In the genomic region with DNA sequence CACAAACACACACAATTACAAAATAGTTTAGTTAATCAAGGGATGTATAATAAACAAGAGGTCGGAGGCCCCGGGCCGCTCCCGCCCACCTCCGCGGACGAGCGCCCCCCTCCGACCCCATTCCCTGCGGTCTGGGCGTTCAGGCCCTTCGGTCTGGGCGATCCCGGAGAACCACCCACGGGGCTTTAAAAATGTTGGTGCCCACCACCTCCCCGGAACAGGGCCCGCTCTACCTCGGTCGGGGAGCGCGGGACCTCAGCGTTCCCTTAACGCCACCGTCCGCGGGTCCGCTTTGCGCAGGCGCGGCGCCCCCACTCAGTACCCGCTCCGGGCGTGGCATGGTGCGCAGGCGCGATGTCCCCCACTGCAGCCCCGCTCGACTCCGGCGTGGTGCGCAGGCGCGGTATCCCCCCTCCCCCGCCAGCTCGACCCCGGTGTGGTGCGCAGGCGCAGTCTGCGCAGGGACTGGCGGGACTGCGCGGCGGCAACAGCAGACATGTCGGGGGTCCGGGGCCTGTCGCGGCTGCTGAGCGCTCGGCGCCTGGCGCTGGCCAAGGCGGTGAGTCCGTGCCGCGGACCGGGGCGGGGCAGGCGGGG, we compare ENCODE assay signal across 8 cellular contexts. TPM values are rescaled to one million over a fixed set of nuclear protein-coding genes. Genes with fewer than 3 reads are reported as not detected.
A peak's percentile ranks its signal among the peaks of the same experiment; 100 is the strongest.
DNase-seq lines count a peak whose midpoint lies in the region; ATAC-seq and TF ChIP-seq lines count a peak whose summit lies in the region.

TSS of gene CCDC127 (minus strand) at position 294 of the 597 bp plus-strand sequence. CDS start 1,304 bp downstream, outside the sequence.
TSS of gene SDHA (plus strand) at position 461 of the 597 bp plus-strand sequence. CDS start at position 497, 36 bp downstream.

- peaks cover 80% of the 10 kb centered on the region for H3K79me2 ChIP-seq in SK-N-SH (ENCODE audit: insufficient read depth)
- H3K79me2 ChIP-seq in osteoblast (ENCODE audit: insufficient read depth, low read length) = peaks cover 74% of the 10 kb centered on the region

- WGBS in SK-N-SH (ENCODE audit: low lambda C conversion rate) = 1% methylated on average over 14 of the region's 69 CpGs
- 0 to 2% methylated on average over 15 to 61 of the region's 69 CpGs for WGBS in testis, 2 donors

- H3K9ac ChIP-seq in SK-N-SH = peak within 1 kb of the TSS; percentile 88

- H3F3A ChIP-seq in SK-N-SH (replicated peaks; ENCODE audit: insufficient read depth) = peaks cover 5% of the 10 kb centered on the region

- H3K4me2 ChIP-seq in SK-N-SH (peak within 1 kb of the TSS; percentile 84), osteoblast (ENCODE audit: insufficient read depth, low read length) (peak within 1 kb of the TSS; percentile 99)

- H3K27ac ChIP-seq in SK-N-SH (ENCODE audit: low read depth in 2 of 2, low read length in 1 of 2) (peak within 1 kb of the TSS; percentile 50 to 83; a peak in 3 of 4 replicates), osteoblast (ENCODE audit: low read depth, low read length) (peak within 1 kb of the TSS; percentile 82), testis (peak within 1 kb of the TSS; percentile 74 to 89)

- H3K4me3 ChIP-seq in GM12865 (ENCODE audit: low read depth, low read length) (peak within 1 kb of the TSS; percentile 98), SK-N-SH (ENCODE audit: low read depth in 2 of 2, low read length in 1 of 2) (peak within 1 kb of the TSS; percentile 60 to 91), osteoblast (ENCODE audit: insufficient read depth, low read length) (peak within 1 kb of the TSS; percentile 95), testis (peak within 1 kb of the TSS; percentile 92 to 97)

- TF ChIP-seq POLR2A in testis (IDR thresholded peaks at IDR 0.05) = peak; percentile 62

- no peaks in the 10 kb centered on the region for H3K9me3 Mint-ChIP-seq in activated naive CD4-positive, alpha-beta T cell treated with anti-CD3 and anti-CD28 coated beads, Interleukin-2, amount 50 U/mL, for 72 hours

- no peak for TF ChIP-seq RAD21 in SK-N-SH (IDR thresholded peaks at IDR 0.05; ENCODE audit: low read length)

- H3K9me3 ChIP-seq in SK-N-SH (no peaks in the 10 kb centered on the region), osteoblast (ENCODE audit: low read depth, low read length) (no peaks in the 10 kb centered on the region), testis (no peaks in the 10 kb centered on the region)

- H4K20me1 ChIP-seq in SK-N-SH (ENCODE audit: insufficient read depth) (peaks cover 51% of the 10 kb centered on the region), osteoblast (ENCODE audit: insufficient read depth, low read length) (peaks cover 31% of the 10 kb centered on the region)

- peak; percentile 71 for ATAC-seq in HG02623 (IDR thresholded peaks at IDR 0.05; ENCODE audit: unreplicated experiment)
- peak; percentile 79 to 87 for ATAC-seq in activated naive CD4-positive, alpha-beta T cell treated with anti-CD3 and anti-CD28 coated beads, Interleukin-2, amount 50 U/mL, for 72 hours

- intact Hi-C loops in head of caudate nucleus (cut with DNase I) (no loop called here), testis (cut with DNase I; ENCODE audit: low total_unique reads) (no loop called here)

- TF ChIP-seq CTCF in GM12865 (IDR thresholded peaks at IDR 0.05; ENCODE audit: insufficient read depth, low read depth, low read length, missing control alignments) (peak; percentile 30), SK-N-SH (IDR thresholded peaks at IDR 0.05) (peak; percentile 72), osteoblast (IDR thresholded peaks at IDR 0.05; ENCODE audit: extremely low read depth, low read depth, low read length) (peak; percentile 34), testis (IDR thresholded peaks at IDR 0.05) (peak; percentile 33 to 62 (median 39))

- peaks cover 8 to 9% of the 10 kb centered on the region in 2 experiments for H3K36me3 ChIP-seq in SK-N-SH (replicated peaks in 1 of 2; ENCODE audit: control insufficient read depth in 1 of 2, insufficient read depth in 2 of 2, low read length in 1 of 2)
- peaks cover 8% of the 10 kb centered on the region for H3K36me3 ChIP-seq in osteoblast (ENCODE audit: insufficient read depth, low read length)
- H3K36me3 ChIP-seq in testis (ENCODE audit: low read depth, missing control alignments) = no peaks in the 10 kb centered on the region

- H3K27ac Mint-ChIP-seq in activated naive CD4-positive, alpha-beta T cell treated with anti-CD3 and anti-CD28 coated beads, Interleukin-2, amount 50 U/mL, for 72 hours = peak within 1 kb of the TSS; percentile 91 to 97

- no peaks in the 10 kb centered on the region for H3K9me2 ChIP-seq in SK-N-SH

- H3K4me1 ChIP-seq in SK-N-SH (ENCODE audit: control insufficient read depth in 1 of 2, insufficient read depth in 2 of 2, low read depth in 1 of 2, low read length in 1 of 2) (peaks cover 6 to 16% of the 10 kb centered on the region in 2 experiments), osteoblast (ENCODE audit: insufficient read depth, low read length) (peaks cover 24% of the 10 kb centered on the region), testis (peaks cover 4% of the 10 kb centered on the region)

- peak; percentile 97 for DNase-seq in GM12865 (ENCODE audit: low read depth)
- peak; percentile 92 for DNase-seq in NCI-H1092 treated with DMSO at 0.1 percent for 48 hours (lab: John Stamatoyannopoulos, UW)
- DNase-seq in SK-N-SH = peak; percentile 100
- peak; percentile 96 to 99 for DNase-seq in activated naive CD4-positive, alpha-beta T cell treated with anti-CD3 and anti-CD28 coated beads, Interleukin-2, amount 50 U/mL, for 72 hours (ENCODE audit: low spot score in 2 of 2)
- DNase-seq in head of caudate nucleus = peak; percentile 75 to 98 (median 94)
- peak; percentile 100 for DNase-seq in osteoblast (ENCODE audit: insufficient read length, low spot score, missing footprints)
- DNase-seq in testis = peak; percentile 96

- peaks cover 19 to 27% of the 10 kb centered on the region in 2 donors for H3K36me3 Mint-ChIP-seq in activated naive CD4-positive, alpha-beta T cell treated with anti-CD3 and anti-CD28 coated beads, Interleukin-2, amount 50 U/mL, for 72 hours

- CTCF ChIA-PET in SK-N-SH (lab: Yijun Ruan, JAX) = interaction anchor here (0.9 to 2.6 kb wide), 4 partner anchors 25 to 30 kb away, joined by 3 to 11 read pairs (median 4); no protein-coding TSS in a partner anchor

- H2AFZ ChIP-seq in SK-N-SH (ENCODE audit: low read depth) = peak within 1 kb of the TSS; percentile 82
- H2AFZ ChIP-seq in osteoblast (ENCODE audit: low read length) = peak within 1 kb of the TSS; percentile 91

- H3K27me3 ChIP-seq in SK-N-SH (ENCODE audit: insufficient read depth) = no peaks in the 10 kb centered on the region
- no peaks in the 10 kb centered on the region for H3K27me3 ChIP-seq in osteoblast (ENCODE audit: insufficient read depth, low read length)
- no peaks in the 10 kb centered on the region for H3K27me3 ChIP-seq in testis

- no peak for TF ChIP-seq EP300 in SK-N-SH (IDR thresholded peaks at IDR 0.05; ENCODE audit: borderline replicate concordance in 1 of 2, low read depth in 1 of 2, low read length in 1 of 2)

- POLR2A ChIA-PET in SK-N-SH (lab: Yijun Ruan, JAX) = no interaction called here

TF ChIP-seq in SK-N-SH, 30 proteins besides CTCF, POLR2A, EP300 and RAD21 (continues in another document):
- peak; percentile 84 for TF ChIP-seq POLR2AphosphoS5 (IDR thresholded peaks at IDR 0.05; ENCODE audit: low read depth, low read length)
- no peak for TF ChIP-seq RCOR1 (IDR thresholded peaks at IDR 0.05; ENCODE audit: low read length)
- TF ChIP-seq GATA2 (CRISPR knock-in tag; IDR thresholded peaks at IDR 0.05) = no peak
- TF ChIP-seq TAF1 (IDR thresholded peaks at IDR 0.05; ENCODE audit: borderline replicate concordance, low read depth, low read length) = 0 out of 2 replicates have a peak, but pooled peaks have one; percentile 41
- no peak for TF ChIP-seq ZBTB33 (IDR thresholded peaks at IDR 0.05; ENCODE audit: borderline replicate concordance, low read depth)
- peak; percentile 41 for TF ChIP-seq CHD2 (IDR thresholded peaks at IDR 0.05; ENCODE audit: low read length, partially characterized antibody)
- TF ChIP-seq NRF1 (IDR thresholded peaks at IDR 0.05; ENCODE audit: low read depth, low read length) = peak; percentile 98

RNA-seq across cellular contexts. Expression of gene CCDC127, which starts in this region (rescaled TPM):
- polyA plus RNA-seq in SK-N-SH (2012; rRNA removed) = 3.7 and 3.9 TPM in 2 replicates
- 3.7 and 3.9 TPM in 2 replicates for polyA plus RNA-seq in SK-N-SH (2012; cell fraction: cytosol; rRNA removed)
- 3.1 TPM in 2 replicates for polyA plus RNA-seq in SK-N-SH (2012; cell fraction: nucleus; rRNA removed)
- total RNA-seq in activated naive CD4-positive, alpha-beta T cell treated with anti-CD3 and anti-CD28 coated beads, Interleukin-2, amount 50 U/mL, for 72 hours = 1 to 10 TPM; 6.1 to 7.3 TPM
- 4.3 and 6.2 TPM in 2 replicates for total RNA-seq in osteoblast
- total RNA-seq in testis = 1 to 10 TPM; 6.6 to 6.7 TPM
- 6.9 TPM for polyA plus RNA-seq in testis (ENCODE audit: insufficient read depth, low read depth, low replicate concordance)

RNA-seq across cellular contexts. Expression of gene SDHA, which starts in this region (rescaled TPM):
- polyA plus RNA-seq in SK-N-SH (2012; rRNA removed) (95.7 and 106 TPM in 2 replicates), testis (ENCODE audit: insufficient read depth, low read depth, low replicate concordance) (195 TPM)
- 70.6 and 86.5 TPM in 2 replicates for polyA plus RNA-seq in SK-N-SH (2012; cell fraction: cytosol; rRNA removed)
- polyA plus RNA-seq in SK-N-SH (2012; cell fraction: nucleus; rRNA removed) = 76.6 and 77.1 TPM in 2 replicates
- 100 to 1,000 TPM; 156 to 198 TPM for total RNA-seq in activated naive CD4-positive, alpha-beta T cell treated with anti-CD3 and anti-CD28 coated beads, Interleukin-2, amount 50 U/mL, for 72 hours
- total RNA-seq in osteoblast (83.6 and 84.6 TPM in 2 replicates), testis (100 to 1,000 TPM in 1 of 2 donors, 10 to 100 TPM in 1; 96.9 to 107 TPM)

Comparison
In these comparisons a context has a peak if more than half of its experiments do, and no peak if none do; other contexts are left out.
1. Peak in every context shown above with its lines: DNase-seq, ATAC-seq, H3K4me3 ChIP-seq and H3K27ac ChIP-seq.